ENCODE assay signal across 8 cellular contexts in the genomic region with DNA sequence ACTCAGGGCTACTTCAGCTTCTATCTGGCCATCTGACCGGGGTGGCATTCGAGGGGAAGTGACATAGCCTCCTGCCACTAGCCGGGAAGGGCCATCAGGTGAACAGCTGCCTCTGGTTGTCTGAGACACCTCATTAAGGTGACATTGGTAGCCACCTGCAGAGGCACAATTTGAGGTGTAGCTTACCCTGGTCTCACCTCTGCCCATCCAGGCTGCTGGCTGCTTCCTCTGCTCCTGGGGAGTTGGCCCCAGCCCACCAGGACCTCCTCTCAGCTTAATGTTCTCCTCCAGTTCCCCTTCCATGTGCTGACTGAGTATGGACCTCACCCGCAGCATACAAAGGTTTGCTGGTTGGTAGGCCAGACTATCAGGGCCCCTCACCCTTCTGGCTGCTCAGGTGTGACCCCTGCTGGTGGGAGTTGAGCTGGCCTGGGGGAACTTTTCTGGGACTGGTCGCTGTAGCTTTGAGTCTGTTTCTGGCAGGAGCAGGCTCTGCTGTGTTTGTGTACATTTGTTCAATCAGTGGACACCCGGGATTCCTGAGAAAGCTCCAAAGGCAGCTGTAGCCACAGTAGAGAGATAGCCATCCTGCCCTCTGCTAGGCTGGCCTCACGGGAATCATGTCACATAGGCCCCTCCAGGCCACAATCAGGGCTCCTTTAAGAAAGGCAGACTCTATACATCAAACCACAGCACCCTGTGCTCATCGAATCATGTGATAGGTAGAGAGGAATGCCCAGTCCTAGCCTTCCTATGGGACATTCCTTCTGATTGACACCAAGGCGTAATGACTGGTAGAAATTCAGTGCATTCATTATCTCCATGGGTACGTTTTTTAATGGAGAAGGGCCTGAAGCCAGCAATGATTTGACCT.
DNase-seq lines count a peak whose midpoint lies in the region; ATAC-seq, FAIRE-seq and TF ChIP-seq lines count a peak whose summit lies in the region.

No MANE protein-coding gene starts in this region.

- POLR2A ChIA-PET in activated B cell treated with CpG ODN at 0.5 μM for 24 hours (lab: Charles Lee) = no interaction called here

- H2AFZ ChIP-seq in KMS-11 (ENCODE audit: low read depth) = no peak overlapping the region

- H4K20me1 ChIP-seq in KMS-11 (ENCODE audit: insufficient read depth) = no peaks in the 10 kb centered on the region

- peak; percentile 90 for TF ChIP-seq CTCF in GM06990 (IDR thresholded peaks at IDR 0.05; ENCODE audit: insufficient read depth, low read length, poor library complexity, severe bottlenecking)
- 0 out of 2 replicates have a peak, but pooled peaks have one; percentile 21 for TF ChIP-seq CTCF in KMS-11 (conservative IDR thresholded peaks at IDR 0.05; ENCODE audit: low read depth, low read length)
- TF ChIP-seq CTCF in activated B cell treated with CpG ODN at 0.5 μM for 24 hours (IDR thresholded peaks at IDR 0.05) = no peak
- peak; percentile 81 for TF ChIP-seq CTCF in bronchial epithelial cell (IDR thresholded peaks at IDR 0.05; ENCODE audit: insufficient read depth, low read length, severe bottlenecking)

- no peak overlapping the region for H3K4me2 ChIP-seq in KMS-11

- no peak overlapping the region for H3K4me3 ChIP-seq in GM06990 (replicated peaks; ENCODE audit: low read depth, low read length)
- H3K4me3 ChIP-seq in KMS-11 (IDR thresholded peaks at IDR 0.05; ENCODE audit: insufficient read depth, low read depth, low read length) = no peak overlapping the region
- no peak overlapping the region for H3K4me3 ChIP-seq in bronchial epithelial cell (ENCODE audit: low read depth, low read length)

- peaks cover 9% of the 10 kb centered on the region for H3K27me3 Mint-ChIP-seq in activated B cell treated with CpG ODN at 0.5 μM for 24 hours

- H3K36me3 Mint-ChIP-seq in activated B cell treated with CpG ODN at 0.5 μM for 24 hours (ENCODE audit: low read depth) = no peaks in the 10 kb centered on the region

- no peak overlapping the region for H3K4me3 Mint-ChIP-seq in activated B cell treated with CpG ODN at 0.5 μM for 24 hours

- no peaks in the 10 kb centered on the region for H3K4me1 Mint-ChIP-seq in activated B cell treated with CpG ODN at 0.5 μM for 24 hours

- H3K27ac Mint-ChIP-seq in activated B cell treated with CpG ODN at 0.5 μM for 24 hours = no peak overlapping the region

- no peaks in the 10 kb centered on the region for H3K9me3 Mint-ChIP-seq in activated B cell treated with CpG ODN at 0.5 μM for 24 hours

- FAIRE-seq in bronchial epithelial cell (lab: Jason Lieb, UNC) = no peak

- DNase-seq in GM06990 (ENCODE audit: extremely low read depth, insufficient read length) (peak; percentile 30), activated B cell treated with CpG ODN at 0.5 μM for 24 hours (peak; percentile 21), bronchial epithelial cell (ENCODE audit: low read depth) (peak; percentile 23), kidney tubule cell (ENCODE audit: low spot score) (peak; percentile 42), OCI-M2 (lab: John Stamatoyannopoulos, UW; ENCODE audit: unreplicated experiment) (no peak)
- DNase-seq in stimulated activated CD4-positive, alpha-beta T cell treated with anti-CD3 and anti-CD28 coated beads, Interleukin-4, amount 100 ng/mL, for 48 hours (ENCODE audit: low read depth in 2 of 2) = peak; percentile 63 to 78

- H3K27me3 ChIP-seq in GM06990 (replicated peaks; ENCODE audit: control insufficient read depth, insufficient read depth, low read length) (no peaks in the 10 kb centered on the region), KMS-11 (ENCODE audit: insufficient read depth, low read depth) (no peaks in the 10 kb centered on the region), bronchial epithelial cell (ENCODE audit: control insufficient read depth, insufficient read depth, low read length) (no peaks in the 10 kb centered on the region)

- CTCF ChIA-PET in activated B cell treated with CpG ODN at 0.5 μM for 24 hours (lab: Charles Lee) = interaction anchor here (0.8 to 2.1 kb wide), 6 partner anchors 9 to 336 kb away, joined by 3 to 9 read pairs (median 4); no protein-coding TSS in a partner anchor

- no peak overlapping the region for H3K27ac ChIP-seq in KMS-11

- no peaks in the 10 kb centered on the region for H3K36me3 ChIP-seq in GM06990 (ENCODE audit: control insufficient read depth, insufficient read depth, low read length)
- no peaks in the 10 kb centered on the region for H3K36me3 ChIP-seq in KMS-11 (ENCODE audit: insufficient read depth)
- H3K36me3 ChIP-seq in bronchial epithelial cell (ENCODE audit: control insufficient read depth, insufficient read depth, low read length) = no peaks in the 10 kb centered on the region

- H3K4me1 ChIP-seq in KMS-11 (ENCODE audit: low read depth, poor library complexity, severe bottlenecking) = no peaks in the 10 kb centered on the region

- intact Hi-C loops in activated B cell treated with CpG ODN at 0.5 μM for 24 hours (cut with micrococcal nuclease) = loop anchor here (1.0 kb wide), 2 partner anchors 265 to 336 kb away; no protein-coding TSS in a partner anchor

- H3K9ac ChIP-seq in KMS-11 = no peak overlapping the region

- no peaks in the 10 kb centered on the region for H3K79me2 ChIP-seq in KMS-11 (ENCODE audit: insufficient read depth, low read depth)

- ATAC-seq in activated B cell treated with CpG ODN at 0.5 μM for 24 hours (ENCODE audit: low read depth) (peak; percentile 37), GM18861 (IDR thresholded peaks at IDR 0.05; ENCODE audit: unreplicated experiment) (no peak)
